Comparison of ENCODE assay signal across 1 cellular context in genomic region chr1:6912507-6912906, GRCh38.
TF ChIP-seq lines count a peak whose summit lies in the region.

No MANE protein-coding gene starts in this region.

TF ChIP-seq in GM23338, 12 proteins besides CTCF, POLR2A, EP300 and RAD21 (continued from another document):
- TF ChIP-seq ZNF462 (CRISPR knock-in tag; IDR thresholded peaks at IDR 0.05): no peak
- TF ChIP-seq ETS1 (IDR thresholded peaks at IDR 0.05): no peak
- no peak for TF ChIP-seq NANOG (IDR thresholded peaks at IDR 0.05; ENCODE audit: borderline replicate concordance)
- no peak for TF ChIP-seq STAT1 (IDR thresholded peaks at IDR 0.05; ENCODE audit: unreplicated experiment)
- no peak for TF ChIP-seq JUNB (IDR thresholded peaks at IDR 0.05; ENCODE audit: unreplicated experiment)
- TF ChIP-seq EZH2phosphoT487 (IDR thresholded peaks at IDR 0.05; ENCODE audit: unreplicated experiment): no peak
- no peak for TF ChIP-seq CREB1 (CRISPR knock-in tag; IDR thresholded peaks at IDR 0.05; ENCODE audit: low read depth)
